ENCODE assay signal across 1 cellular context in genomic region chr22:48923909-48924475, GRCh38.
TF ChIP-seq lines count a peak whose summit lies in the region.

No MANE protein-coding gene starts in this region.

TF ChIP-seq in H1, 55 proteins besides CTCF, POLR2A, EP300 and RAD21:
- no peak for TF ChIP-seq GTF2F1 (IDR thresholded peaks at IDR 0.05; ENCODE audit: borderline replicate concordance, low read depth, low read length)
- no peak for TF ChIP-seq PHF8 (conservative IDR thresholded peaks at IDR 0.05; ENCODE audit: low read depth, low read length)
- TF ChIP-seq NANOG (IDR thresholded peaks at IDR 0.05; ENCODE audit: insufficient read depth, low read depth, low read length, poor library complexity, severe bottlenecking), result no peak
- no peak for TF ChIP-seq BCL11A (IDR thresholded peaks at IDR 0.05; ENCODE audit: low read depth in 2 of 2, low read length in 2 of 2)
- no peak for TF ChIP-seq CREB1 (IDR thresholded peaks at IDR 0.05)
- TF ChIP-seq HDAC2 (IDR thresholded peaks at IDR 0.05; ENCODE audit: borderline replicate concordance in 1 of 2, low read depth in 2 of 2, low read length in 2 of 2), result no peak
- no peak for TF ChIP-seq MAFK (IDR thresholded peaks at IDR 0.05; ENCODE audit: low read depth, low read length)
- TF ChIP-seq EZH2 (IDR thresholded peaks at IDR 0.05; ENCODE audit: low read depth, low read length, severe bottlenecking), result no peak
- no peak for TF ChIP-seq SP2 (IDR thresholded peaks at IDR 0.05; ENCODE audit: low read length)
- TF ChIP-seq TCF12 (IDR thresholded peaks at IDR 0.05; ENCODE audit: low read depth, low read length), result no peak
- no peak for TF ChIP-seq E2F6 (IDR thresholded peaks at IDR 0.05)
- TF ChIP-seq EGR1 (IDR thresholded peaks at IDR 0.05; ENCODE audit: borderline replicate concordance, low read depth, low read length), result no peak
- no peak for TF ChIP-seq SIRT6 (IDR thresholded peaks at IDR 0.05; ENCODE audit: low read length)
- no peak for TF ChIP-seq RBBP5 (IDR thresholded peaks at IDR 0.05; ENCODE audit: borderline replicate concordance, low read depth, low read length)
- TF ChIP-seq POU5F1 (IDR thresholded peaks at IDR 0.05; ENCODE audit: low read depth, low read length), result no peak
- TF ChIP-seq JUN (IDR thresholded peaks at IDR 0.05; ENCODE audit: low read depth, low read length), result no peak
